ENCODE assay signal across 7 cellular contexts in genomic region chr1:234495231-234495990, GRCh38. TPM values are rescaled to one million over a fixed set of nuclear protein-coding genes. Genes with fewer than 3 reads are reported as not detected.
DNase-seq lines count a peak whose midpoint lies in the region; ATAC-seq, FAIRE-seq and TF ChIP-seq lines count a peak whose summit lies in the region.

No MANE protein-coding gene starts in this region.

- no peaks in the 10 kb centered on the region for H3K79me2 ChIP-seq in KMS-11 (ENCODE audit: insufficient read depth, low read depth)

- H3K27me3 ChIP-seq in KMS-11 (ENCODE audit: insufficient read depth, low read depth) (no peaks in the 10 kb centered on the region), H7 (ENCODE audit: control insufficient read depth, insufficient read depth, low read length) (no peaks in the 10 kb centered on the region; the same call in 1 of the 2 replicates)

- peak; percentile 85 for DNase-seq in epithelial cell of prostate (ENCODE audit: low read depth, low spot score)
- DNase-seq in urothelium cell line (ENCODE audit: low spot score) = peak; percentile 25
- DNase-seq in H7 = no peak
- no peak for DNase-seq in effector CD8-positive, alpha-beta T cell (lab: John Stamatoyannopoulos, UW)

- TF ChIP-seq POLR2A in GM18505 (IDR thresholded peaks at IDR 0.05; ENCODE audit: borderline replicate concordance, extremely low read depth, insufficient read depth, insufficient read length) = peak; percentile 6

- H3K4me2 ChIP-seq in KMS-11 = peak overlapping the region; percentile 40

- peaks cover 43% of the 10 kb centered on the region for H3K4me1 ChIP-seq in KMS-11 (ENCODE audit: low read depth, poor library complexity, severe bottlenecking)

- H3K36me3 ChIP-seq in KMS-11 (ENCODE audit: insufficient read depth) (no peaks in the 10 kb centered on the region), H7 (replicated peaks; ENCODE audit: control insufficient read depth, insufficient read depth, low read length) (no peaks in the 10 kb centered on the region)

- H2AFZ ChIP-seq in KMS-11 (ENCODE audit: low read depth) = peak overlapping the region; percentile 72

- H3K4me3 ChIP-seq in KMS-11 (IDR thresholded peaks at IDR 0.05; ENCODE audit: insufficient read depth, low read depth, low read length) (no peak overlapping the region), H7 (ENCODE audit: insufficient read depth, low read depth, low read length) (no peak overlapping the region)

- H3K27ac ChIP-seq in KMS-11 (peak overlapping the region; percentile 57), epithelial cell of prostate (peak overlapping the region; percentile 74)

- ATAC-seq in GM18505 (IDR thresholded peaks at IDR 0.05; ENCODE audit: unreplicated experiment) = peak; percentile 73
- ATAC-seq in GM21717 (IDR thresholded peaks at IDR 0.05; ENCODE audit: unreplicated experiment) = peak; percentile 61

- no peak for FAIRE-seq in urothelium cell line (lab: Jason Lieb, UNC)

- H3K9ac ChIP-seq in KMS-11 = peak overlapping the region; percentile 29; the same call in 1 of the 2 replicates

- H4K20me1 ChIP-seq in KMS-11 (ENCODE audit: insufficient read depth) = no peaks in the 10 kb centered on the region

- no peak for TF ChIP-seq CTCF in KMS-11 (conservative IDR thresholded peaks at IDR 0.05; ENCODE audit: low read depth, low read length)

RNA-seq across cellular contexts. Expression of gene TARBP1, which starts 16.4 kb away (rescaled TPM):
- 28.7 and 57.5 TPM in 2 replicates for total RNA-seq in H7 (2014; rRNA removed; shearing (Covaris generic))

Comparison
In these comparisons a context has a peak if more than half of its experiments do, and no peak if none do; other contexts are left out.
1. DNase-seq: peak in epithelial cell of prostate (single experiment) and urothelium cell line (single experiment); none in H7 (single experiment) and effector CD8-positive, alpha-beta T cell (single experiment).